ENCODE assay signal across 15 cellular contexts in the genomic region with DNA sequence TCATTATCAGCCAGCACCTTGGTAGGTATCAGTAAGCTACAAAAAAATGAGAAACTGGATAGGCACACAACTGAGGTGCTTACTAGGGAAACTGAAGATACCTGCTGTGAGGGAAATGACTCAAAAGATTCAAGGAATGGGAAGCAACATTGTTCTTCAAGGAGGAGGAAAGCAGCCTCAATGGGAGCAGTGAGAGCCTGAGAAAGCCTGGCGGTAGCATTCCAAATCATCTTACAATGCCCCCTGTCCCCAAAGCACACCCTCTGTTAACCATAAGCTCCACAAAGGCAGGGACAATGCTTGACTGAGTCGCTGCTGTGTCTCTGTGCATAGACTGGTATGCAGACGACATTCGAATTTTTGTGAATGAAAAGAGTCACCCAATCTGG. TPM values are rescaled to one million over a fixed set of nuclear protein-coding genes. Genes with fewer than 3 reads are reported as not detected.
"Had no signal": no experiment of that assay in that cellular context is flagged by ENCODE, and none has a peak within 500 bp of the region (broad histone marks: within the 10 kb centered on the region; RNA-seq: fewer than 3 reads in every experiment).

No MANE protein-coding gene starts in this region.

- H3K27me3 ChIP-seq: right lobe of liver had no signal

- H3K4me1 Mint-ChIP-seq: activated CD4-positive, alpha-beta T cell treated with anti-CD3 and anti-CD28 coated beads, Interleukin-2, amount 10 ng/mL, durations not matched to agents 7 days and 5 days; activated naive CD8-positive, alpha-beta T cell treated with anti-CD3 and anti-CD28 coated beads, Interleukin-2, amount 10 ng/mL, durations not matched to agents 7 days and 5 days; stimulated activated naive CD8-positive, alpha-beta T cell treated with anti-CD3 and anti-CD28 coated beads, Interleukin-15, amount 100 ng/mL, for 72 hours had no signal

- H3K9me3 ChIP-seq: prostate gland, right lobe of liver had no signal

- ATAC-seq: foreskin keratinocyte; natural killer cell treated with Interleukin-12 subunit alpha and Interleukin-12 subunit beta and Interleukin-15 and Interleukin-18, amount 100 ng/mL, for 72 hours; stimulated activated naive CD8-positive, alpha-beta T cell treated with anti-CD3 and anti-CD28 coated beads, Interleukin-15, amount 100 ng/mL, for 72 hours had no signal

- H3K4me1 ChIP-seq: foreskin keratinocyte, prostate gland had no signal

- H3K36me3 ChIP-seq: prostate gland, right lobe of liver had no signal

- H3K4me3 ChIP-seq: prostate gland, right lobe of liver, smooth muscle cell had no signal

- DNase-seq: activated CD4-positive, alpha-beta T cell treated with anti-CD3 and anti-CD28 coated beads, Interleukin-2, amount 10 ng/mL, durations not matched to agents 7 days and 5 days; activated CD8-positive, alpha-beta memory T cell treated with anti-CD3 and anti-CD28 coated beads, Interleukin-2, amount 50 U/mL, for 48 hours; activated naive CD8-positive, alpha-beta T cell treated with anti-CD3 and anti-CD28 coated beads, Interleukin-2, amount 10 ng/mL, durations not matched to agents 7 days and 5 days; anterior cingulate cortex; cortex of kidney; effector CD8-positive, alpha-beta T cell; foreskin keratinocyte; stimulated activated naive CD8-positive, alpha-beta T cell treated with anti-CD3 and anti-CD28 coated beads, Interleukin-15, amount 100 ng/mL, for 72 hours had no signal

- H3K27ac ChIP-seq: foreskin keratinocyte, prostate gland, right lobe of liver had no signal

- H3K4me3 Mint-ChIP-seq: activated CD4-positive, alpha-beta T cell treated with anti-CD3 and anti-CD28 coated beads, Interleukin-2, amount 10 ng/mL, durations not matched to agents 7 days and 5 days; activated naive CD8-positive, alpha-beta T cell treated with anti-CD3 and anti-CD28 coated beads, Interleukin-2, amount 10 ng/mL, durations not matched to agents 7 days and 5 days; natural killer cell treated with Interleukin-12 subunit alpha and Interleukin-12 subunit beta and Interleukin-15 and Interleukin-18, amount 100 ng/mL, for 72 hours; stimulated activated naive CD8-positive, alpha-beta T cell treated with anti-CD3 and anti-CD28 coated beads, Interleukin-15, amount 100 ng/mL, for 72 hours; T-helper 2 cell treated with Interferon-gamma antibody and Interleukin-4, amounts not matched to agents 5 μg/mL and 100 μg/mL, for 36 hours; type B pancreatic cell had no signal

- H3K36me3 Mint-ChIP-seq: activated naive CD8-positive, alpha-beta T cell treated with anti-CD3 and anti-CD28 coated beads, Interleukin-2, amount 10 ng/mL, durations not matched to agents 7 days and 5 days; natural killer cell treated with Interleukin-12 subunit alpha and Interleukin-12 subunit beta and Interleukin-15 and Interleukin-18, amount 100 ng/mL, for 72 hours; type B pancreatic cell had no signal

- H3K27ac Mint-ChIP-seq: activated CD4-positive, alpha-beta T cell treated with anti-CD3 and anti-CD28 coated beads, Interleukin-2, amount 10 ng/mL, durations not matched to agents 7 days and 5 days; activated naive CD8-positive, alpha-beta T cell treated with anti-CD3 and anti-CD28 coated beads, Interleukin-2, amount 10 ng/mL, durations not matched to agents 7 days and 5 days; natural killer cell treated with Interleukin-12 subunit alpha and Interleukin-12 subunit beta and Interleukin-15 and Interleukin-18, amount 100 ng/mL, for 72 hours; stimulated activated naive CD8-positive, alpha-beta T cell treated with anti-CD3 and anti-CD28 coated beads, Interleukin-15, amount 100 ng/mL, for 72 hours; T-helper 2 cell treated with Interferon-gamma antibody and Interleukin-4, amounts not matched to agents 5 μg/mL and 100 μg/mL, for 36 hours; type B pancreatic cell had no signal

- H3K4me2 ChIP-seq: smooth muscle cell had no signal

- H3K9me3 Mint-ChIP-seq: activated CD4-positive, alpha-beta T cell treated with anti-CD3 and anti-CD28 coated beads, Interleukin-2, amount 10 ng/mL, durations not matched to agents 7 days and 5 days; activated naive CD8-positive, alpha-beta T cell treated with anti-CD3 and anti-CD28 coated beads, Interleukin-2, amount 10 ng/mL, durations not matched to agents 7 days and 5 days; natural killer cell treated with Interleukin-12 subunit alpha and Interleukin-12 subunit beta and Interleukin-15 and Interleukin-18, amount 100 ng/mL, for 72 hours; stimulated activated naive CD8-positive, alpha-beta T cell treated with anti-CD3 and anti-CD28 coated beads, Interleukin-15, amount 100 ng/mL, for 72 hours; T-helper 2 cell treated with Interferon-gamma antibody and Interleukin-4, amounts not matched to agents 5 μg/mL and 100 μg/mL, for 36 hours had no signal

RNA-seq across cellular contexts. Expression of gene PKHD1, which starts 10.6 kb away (rescaled TPM):
- total RNA-seq: activated CD4-positive, alpha-beta T cell treated with anti-CD3 and anti-CD28 coated beads, Interleukin-2, amount 10 ng/mL, durations not matched to agents 7 days and 5 days; activated naive CD8-positive, alpha-beta T cell treated with anti-CD3 and anti-CD28 coated beads, Interleukin-2, amount 10 ng/mL, durations not matched to agents 7 days and 5 days; foreskin keratinocyte; mesenteric fat pad; natural killer cell treated with Interleukin-12 subunit alpha and Interleukin-12 subunit beta and Interleukin-15 and Interleukin-18, amount 100 ng/mL, for 72 hours; smooth muscle cell had no signal
